8 cellular contexts compared by ENCODE assay signal in genomic region chr6:83511901-83512681, GRCh38. TPM values are rescaled to one million over a fixed set of nuclear protein-coding genes. Genes with fewer than 3 reads are reported as not detected.
DNase-seq lines count a peak whose midpoint lies in the region; ATAC-seq, FAIRE-seq and TF ChIP-seq lines count a peak whose summit lies in the region.

Gene PRSS35, plus strand, starts transcription at chr6:83512534. Its CDS starts 10,908 bp downstream, at chr6:83523442.

- peaks cover 10% of the 10 kb centered on the region for H3K4me1 ChIP-seq in astrocyte (ENCODE audit: insufficient read depth, low read length)

- ATAC-seq in GM21390 (IDR thresholded peaks at IDR 0.05; ENCODE audit: unreplicated experiment) = no peak

- no peaks in the 10 kb centered on the region for H3K9me3 Mint-ChIP-seq in astrocyte (ENCODE audit: unreplicated experiment)

- peak within 1 kb of the TSS; percentile 85 for H3K4me3 Mint-ChIP-seq in astrocyte (ENCODE audit: unreplicated experiment)

- H3K4me3 ChIP-seq in astrocyte (ENCODE audit: insufficient read depth, low read depth, low read length) = peak within 1 kb of the TSS; percentile 51

- H3K27ac Mint-ChIP-seq in astrocyte (ENCODE audit: unreplicated experiment) = peak within 1 kb of the TSS; percentile 34

- peak within 1 kb of the TSS; percentile 47 for H3K9ac ChIP-seq in astrocyte (ENCODE audit: low read length)

- DNase-seq in ELF-1 (ENCODE audit: low read depth, low spot score) (peak; percentile 91), HCEC 1CT (peak; percentile 26), NCI-H526 treated with DMSO at 0.1 percent for 48 hours (lab: John Stamatoyannopoulos, UW) (peak; percentile 17), astrocyte (ENCODE audit: low read depth) (peak; percentile 27), hypothalamus (lab: John Stamatoyannopoulos, UW) (peak in 44 of 51 donors; percentile 3 to 68 (median 34)), renal cortical epithelial cell (ENCODE audit: low read depth) (peak; percentile 51), NCI-H187 treated with DMSO at 0.1 percent for 48 hours (lab: John Stamatoyannopoulos, UW) (no peak)

- peaks cover 2% of the 10 kb centered on the region for H3K27me3 Mint-ChIP-seq in astrocyte (ENCODE audit: low read depth, unreplicated experiment)

- H3K27ac ChIP-seq in astrocyte (ENCODE audit: low read depth, low read length) = no peak within 1 kb of the TSS

- H3K36me3 Mint-ChIP-seq in astrocyte (ENCODE audit: low read depth, unreplicated experiment) = no peaks in the 10 kb centered on the region

- H3K4me1 Mint-ChIP-seq in astrocyte (ENCODE audit: low read depth, unreplicated experiment) = peaks cover 2% of the 10 kb centered on the region

- H4K20me1 ChIP-seq in astrocyte (ENCODE audit: insufficient read depth, low read length) = no peaks in the 10 kb centered on the region

- peak within 1 kb of the TSS; percentile 92 for H3K4me2 ChIP-seq in astrocyte (ENCODE audit: low read length)

- H3K9me3 ChIP-seq in astrocyte (ENCODE audit: insufficient read depth, low read depth, low read length) = no peaks in the 10 kb centered on the region

- H3K79me2 ChIP-seq in astrocyte (ENCODE audit: insufficient read depth, low read length) = no peaks in the 10 kb centered on the region

- FAIRE-seq in astrocyte (lab: Jason Lieb, UNC) = no peak

- H3K27me3 ChIP-seq in astrocyte (ENCODE audit: insufficient read depth, low read length) = peaks cover 2% of the 10 kb centered on the region

- TF ChIP-seq CTCF in astrocyte (IDR thresholded peaks at IDR 0.05; ENCODE audit: insufficient read depth, low read depth, low read length) = peak; percentile 56

- H2AFZ ChIP-seq in astrocyte (ENCODE audit: low read depth, low read length) = peak within 1 kb of the TSS; percentile 92

- H3K36me3 ChIP-seq in astrocyte (ENCODE audit: insufficient read depth, low read length) = no peaks in the 10 kb centered on the region

RNA-seq across cellular contexts. Expression of gene PRSS35, which starts in this region (rescaled TPM):
- total RNA-seq in astrocyte (3.7 and 3.9 TPM in 2 replicates), renal cortical epithelial cell (5.0 TPM in 1 of 2 replicates, not detected in the other)
